In the genomic region with DNA sequence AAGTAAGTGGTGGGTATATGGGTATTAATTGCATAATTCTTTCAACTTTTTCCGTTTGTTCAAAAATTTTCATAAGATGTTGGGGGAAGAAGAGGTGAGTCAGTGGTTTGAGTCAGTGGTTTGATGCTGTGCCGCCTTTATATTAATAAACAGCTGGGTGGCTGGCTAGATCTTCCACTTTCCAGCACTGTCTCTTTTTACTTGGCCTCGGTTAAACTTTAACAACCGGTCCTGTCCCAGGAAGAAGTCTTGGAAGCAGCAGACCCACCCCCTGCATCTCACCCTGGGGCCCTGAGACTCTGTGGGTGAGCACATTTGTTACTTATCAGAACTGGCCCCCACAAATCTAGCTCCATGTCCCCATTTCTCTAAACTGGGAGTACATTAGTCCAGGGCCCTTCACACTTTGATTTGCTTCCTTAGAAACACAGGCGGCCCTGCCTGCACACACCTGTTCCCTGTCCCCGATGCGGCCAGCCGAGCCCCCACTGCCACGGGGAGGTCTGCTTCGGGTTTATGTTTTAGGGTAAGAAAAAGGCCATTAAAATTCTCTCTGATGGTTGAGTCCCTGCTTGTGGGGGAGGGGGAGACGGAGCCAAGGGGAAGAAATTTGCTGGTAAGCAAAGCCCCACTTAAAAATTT, we compare ENCODE assay signal across 8 cellular contexts.
DNase-seq lines count a peak whose midpoint lies in the region; ATAC-seq and TF ChIP-seq lines count a peak whose summit lies in the region.

No MANE protein-coding gene starts in this region.

- H3K4me1 Mint-ChIP-seq in activated CD4-positive, alpha-beta T cell treated with anti-CD3 and anti-CD28 coated beads for 36 hours = peaks cover 10% of the 10 kb centered on the region

- H4K8ac ChIP-seq in mesendoderm (ENCODE audit: low read depth, low read length) = no peak overlapping the region

- H3K9me3 ChIP-seq in mammary epithelial cell (replicated peaks; ENCODE audit: insufficient read depth, low read length) = peaks cover 15% of the 10 kb centered on the region

- no peaks in the 10 kb centered on the region for H3K4me1 ChIP-seq in mammary epithelial cell (ENCODE audit: insufficient read depth, low read length)
- no peaks in the 10 kb centered on the region for H3K4me1 ChIP-seq in mesendoderm (ENCODE audit: control insufficient read depth, low read depth, low read length)

- H3K27ac Mint-ChIP-seq in activated CD4-positive, alpha-beta T cell treated with anti-CD3 and anti-CD28 coated beads for 36 hours = peak overlapping the region; percentile 70

- CTCF ChIA-PET in activated CD4-positive, alpha-beta T cell treated with anti-CD3 and anti-CD28 coated beads for 36 hours (lab: Charles Lee) = interaction anchor here (0.6 kb wide), 1 partner anchor 793 kb away, joined by 3 read pairs; no protein-coding TSS in a partner anchor
- CTCF ChIA-PET in mammary epithelial cell (lab: Charles Lee; ENCODE audit: low non-redundant PET) = no interaction called here

- no peak overlapping the region for H2BK15ac ChIP-seq in mesendoderm (replicated peaks; ENCODE audit: low read depth)

- H3K27me3 Mint-ChIP-seq in activated CD4-positive, alpha-beta T cell treated with anti-CD3 and anti-CD28 coated beads for 36 hours = no peaks in the 10 kb centered on the region

- peaks cover 16% of the 10 kb centered on the region for H3K36me3 Mint-ChIP-seq in activated CD4-positive, alpha-beta T cell treated with anti-CD3 and anti-CD28 coated beads for 36 hours (ENCODE audit: low read depth)

- intact Hi-C loops in activated CD4-positive, alpha-beta T cell treated with anti-CD3 and anti-CD28 coated beads for 36 hours (cut with DNase I, micrococcal nuclease) = loop anchor here (1.0 to 5.0 kb wide), 4 partner anchors 68 to 109 kb away; a partner anchor contains a TSS
- intact Hi-C loops in mammary epithelial cell (cut with micrococcal nuclease) (loop anchor here (1.0 kb wide), 3 partner anchors 16 to 109 kb away; a partner anchor contains a TSS), lower leg skin (cut with DNase I; ENCODE audit: low total_unique reads) (no loop called here)

- H3K56ac ChIP-seq in mesendoderm (ENCODE audit: low read length) = peak overlapping the region; percentile 85

- WGBS in mammary epithelial cell (ENCODE audit: low coverage, missing lambda C conversion rate) = 5% methylated on average over 11 of the region's 11 CpGs
- no CpG with 5 or more reads among the region's 11 CpGs for WGBS in mesendoderm (ENCODE audit: extremely low coverage, insufficient coverage, low lambda C conversion rate)
- 23 to 31% methylated on average over 11 of the region's 11 CpGs for WGBS in lower leg skin, 2 donors

- POLR2A ChIA-PET in activated CD4-positive, alpha-beta T cell treated with anti-CD3 and anti-CD28 coated beads for 36 hours (lab: Charles Lee) = interaction anchor here (0.6 kb wide), 1 partner anchor 83 kb away, joined by 3 read pairs; no protein-coding TSS in a partner anchor

- no peaks in the 10 kb centered on the region for H4K20me1 ChIP-seq in mammary epithelial cell (ENCODE audit: insufficient read depth, low read length)

- peak overlapping the region; percentile 59 for H2BK5ac ChIP-seq in mesendoderm (ENCODE audit: low read length)

- peak overlapping the region; percentile 55 for H3K27ac ChIP-seq in mammary epithelial cell (ENCODE audit: insufficient read depth, low read depth, low read length)
- peak overlapping the region; percentile 89 for H3K27ac ChIP-seq in mesendoderm (ENCODE audit: low read depth, low read length)

- in situ Hi-C loops in mammary epithelial cell (cut with MboI; ENCODE audit: low sequenced_read_pairs in 2 of 2) = loop anchor here in 1 of 2 donors (10.0 kb wide), 1 partner anchor 89 kb away; a partner anchor contains a TSS

- H3K9ac ChIP-seq in mammary epithelial cell (ENCODE audit: insufficient read depth, low read length) (peak overlapping the region; percentile 53), mesendoderm (ENCODE audit: low read length) (peak overlapping the region; percentile 87)

- TF ChIP-seq POLR2A in lower leg skin (IDR thresholded peaks at IDR 0.05) = no peak

- peak overlapping the region; percentile 81 for H4K5ac ChIP-seq in mesendoderm (ENCODE audit: low read length)

- H3K9me3 Mint-ChIP-seq in activated CD4-positive, alpha-beta T cell treated with anti-CD3 and anti-CD28 coated beads for 36 hours (ENCODE audit: low read depth) = peaks cover 20% of the 10 kb centered on the region

- H3K36me3 ChIP-seq in mammary epithelial cell (ENCODE audit: insufficient read depth, low read length) (no peaks in the 10 kb centered on the region), mesendoderm (ENCODE audit: control insufficient read depth, insufficient read depth, low read length) (peaks cover 1% of the 10 kb centered on the region)

- H3K23ac ChIP-seq in mesendoderm (ENCODE audit: low read length) = peak overlapping the region; percentile 94

- no peaks in the 10 kb centered on the region for H3K27me3 ChIP-seq in mammary epithelial cell (ENCODE audit: insufficient read depth, low read length)
- H3K27me3 ChIP-seq in mesendoderm (ENCODE audit: insufficient read depth, low read length, poor library complexity) = no peaks in the 10 kb centered on the region

- H2BK120ac ChIP-seq in mesendoderm (ENCODE audit: low read depth, low read length) = peak overlapping the region; percentile 52

- BruUV-seq in mammary epithelial cell (replicated peaks; lab: Mats Ljungman, UMichigan) = TSS peak; percentile 69

- peaks cover 5% of the 10 kb centered on the region for H3K79me2 ChIP-seq in mammary epithelial cell (ENCODE audit: insufficient read depth, low read length)
- H3K79me2 ChIP-seq in mesendoderm (ENCODE audit: control insufficient read depth, insufficient read depth, low read length) = no peaks in the 10 kb centered on the region

- H3K4me2 ChIP-seq in mammary epithelial cell (ENCODE audit: insufficient read depth, low read depth, low read length) (peak overlapping the region; percentile 89), mesendoderm (ENCODE audit: low read length) (peak overlapping the region; percentile 87)

- H3K4me3 ChIP-seq in mammary epithelial cell (replicated peaks in 1 of 3; ENCODE audit: insufficient read depth in 1 of 3, low read depth in 2 of 3, low read length in 3 of 3) (peak overlapping the region; percentile 48 to 62 (median 58)), mesendoderm (ENCODE audit: low read length) (peak overlapping the region; percentile 54), lower leg skin (ENCODE audit: low read depth, poor library complexity, severe bottlenecking) (no peak overlapping the region)

- H3K18ac ChIP-seq in mesendoderm (ENCODE audit: low read length) = peak overlapping the region; percentile 94

- H2AK5ac ChIP-seq in mesendoderm (ENCODE audit: low read length) = no peak overlapping the region

- ATAC-seq in activated CD4-positive, alpha-beta T cell treated with anti-CD3 and anti-CD28 coated beads for 36 hours = no peak
- no peak for ATAC-seq in HG02623 (IDR thresholded peaks at IDR 0.05; ENCODE audit: unreplicated experiment)

- dilution Hi-C loops in mammary epithelial cell (cut with HindIII; ENCODE audit: low sequenced_read_pairs) = no loop called here

- H2AFZ ChIP-seq in mammary epithelial cell (ENCODE audit: low read depth, low read length) = peak overlapping the region; percentile 87

- H3K4ac ChIP-seq in mesendoderm (ENCODE audit: low read depth, low read length) = peak overlapping the region; percentile 95

- TF ChIP-seq CTCF in mammary epithelial cell (conservative IDR thresholded peaks at IDR 0.05 in 1 of 2, IDR thresholded peaks at IDR 0.05 in 1 of 2; ENCODE audit: extremely low read depth in 1 of 2, insufficient read depth in 1 of 2, low read depth in 1 of 2, low read length in 2 of 2) (no peak), lower leg skin (IDR thresholded peaks at IDR 0.05) (no peak)

- H3K79me1 ChIP-seq in mesendoderm (ENCODE audit: low read length) = no peaks in the 10 kb centered on the region

- H3K4me3 Mint-ChIP-seq in activated CD4-positive, alpha-beta T cell treated with anti-CD3 and anti-CD28 coated beads for 36 hours = peak overlapping the region; percentile 72

- DNase-seq in activated CD4-positive, alpha-beta T cell treated with anti-CD3 and anti-CD28 coated beads for 36 hours = peak; percentile 25
- no peak for DNase-seq in activated CD4-positive, alpha-beta T cell treated with anti-CD3 and anti-CD28 coated beads, Interleukin-2, amount 50 U/mL, for 1 hour
- DNase-seq in NCI-H2029 treated with DMSO at 0.1 percent for 48 hours (lab: John Stamatoyannopoulos, UW) = peak; percentile 44
- DNase-seq in mammary epithelial cell = peak; percentile 48
- DNase-seq in mesendoderm = no peak
- no peak for DNase-seq in lower leg skin (ENCODE audit: low spot score in 2 of 2)
- no peak for DNase-seq in stimulated activated CD4-positive, alpha-beta T cell treated with anti-CD3 and anti-CD28 coated beads, Interleukin-2, amount 100 ng/mL, for 48 hours

Comparison
In these comparisons a context has a peak if more than half of its experiments do, and no peak if none do; other contexts are left out.
1. DNase-seq: peak in activated CD4-positive, alpha-beta T cell treated with anti-CD3 and anti-CD28 coated beads for 36 hours (single experiment), NCI-H2029 treated with DMSO at 0.1 percent for 48 hours (single experiment) and mammary epithelial cell (single experiment); none in activated CD4-positive, alpha-beta T cell treated with anti-CD3 and anti-CD28 coated beads, Interleukin-2, amount 50 U/mL, for 1 hour (single experiment), mesendoderm (single experiment), lower leg skin (0 of 2) and stimulated activated CD4-positive, alpha-beta T cell treated with anti-CD3 and anti-CD28 coated beads, Interleukin-2, amount 100 ng/mL, for 48 hours (0 of 2).